Comparison of ENCODE assay signal across 15 cellular contexts in the genomic region with DNA sequence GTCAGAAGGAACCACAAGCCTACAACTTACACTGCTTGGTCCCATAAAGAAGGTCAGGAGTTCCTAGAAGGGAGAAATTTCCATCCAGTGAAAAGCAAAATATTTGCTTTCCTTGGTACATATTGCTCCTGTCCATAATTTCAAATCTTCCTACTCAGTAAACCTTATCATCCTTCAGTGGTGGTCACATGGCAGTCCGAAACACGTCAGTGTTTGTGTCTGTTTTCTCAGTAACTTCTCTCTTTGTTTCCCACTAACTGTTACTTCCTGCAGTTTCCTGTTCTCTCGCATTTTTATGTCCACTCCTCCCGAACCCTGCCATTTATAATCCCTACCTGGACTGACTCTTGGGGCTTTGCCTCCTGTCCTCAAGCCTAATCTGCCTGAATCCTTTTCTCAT.
A peak's percentile ranks its signal among the peaks of the same experiment; 100 is the strongest.
DNase-seq lines count a peak whose midpoint lies in the region; ATAC-seq, FAIRE-seq and TF ChIP-seq lines count a peak whose summit lies in the region.
"Had no signal": no experiment of that assay in that cellular context is flagged by ENCODE, and none has a peak within 500 bp of the region (broad histone marks: within the 10 kb centered on the region; RNA-seq: fewer than 3 reads in every experiment).

No MANE protein-coding gene starts in this region.

- no peaks in the 10 kb centered on the region for H3K27me3 ChIP-seq in left ventricle myocardium inferior (ENCODE audit: low read depth)
- H3K27me3 ChIP-seq in right atrium auricular region, result no peaks in the 10 kb centered on the region
- H3K27me3 ChIP-seq in muscle layer of duodenum (ENCODE audit: low read depth, low read length), result no peaks in the 10 kb centered on the region
- H3K27me3 ChIP-seq: MG63 had no signal

- no peaks in the 10 kb centered on the region for H3K9me3 Mint-ChIP-seq in chondrocyte (ENCODE audit: low read depth)
- H3K9me3 Mint-ChIP-seq: activated naive CD4-positive, alpha-beta T cell treated with anti-CD3 and anti-CD28 coated beads for 36 hours had no signal

- H3K36me3 ChIP-seq in left ventricle myocardium inferior (no peaks in the 10 kb centered on the region), right atrium auricular region (no peaks in the 10 kb centered on the region), muscle layer of duodenum (ENCODE audit: control insufficient read depth in 1 of 2, insufficient read depth in 2 of 2, low read length in 2 of 2) (no peaks in the 10 kb centered on the region)
- H3K36me3 ChIP-seq: MG63 had no signal

- peak overlapping the region; percentile 42 for H3K4me3 Mint-ChIP-seq in chondrocyte (ENCODE audit: unreplicated experiment)
- H3K4me3 Mint-ChIP-seq: activated naive CD4-positive, alpha-beta T cell treated with anti-CD3 and anti-CD28 coated beads for 36 hours had no signal

- TF ChIP-seq CTCF in left ventricle myocardium inferior (IDR thresholded peaks at IDR 0.05; ENCODE audit: borderline replicate concordance) (no peak), right atrium auricular region (IDR thresholded peaks at IDR 0.05) (no peak), chondrocyte (IDR thresholded peaks at IDR 0.05) (no peak)

- intact Hi-C loops in left ventricle myocardium inferior (cut with micrococcal nuclease), result no loop called here

- no peak for FAIRE-seq in RCC 7860 (lab: Jason Lieb, UNC)

- no peak for TF ChIP-seq POLR2A in GM18505 (IDR thresholded peaks at IDR 0.05; ENCODE audit: borderline replicate concordance, extremely low read depth, insufficient read depth, insufficient read length)

- H3K27ac ChIP-seq in left ventricle myocardium inferior (replicated peaks) (peak overlapping the region; percentile 52), right atrium auricular region (peak overlapping the region in 1 of 2 donors; percentile 40), muscle layer of duodenum (ENCODE audit: low read length) (peak overlapping the region; percentile 26)

- H3K9me3 ChIP-seq in left ventricle myocardium inferior (replicated peaks), result no peaks in the 10 kb centered on the region
- H3K9me3 ChIP-seq in right atrium auricular region, result no peaks in the 10 kb centered on the region
- H3K9me3 ChIP-seq in muscle layer of duodenum (ENCODE audit: control insufficient read depth in 1 of 2, low read length in 2 of 2), result no peaks in the 10 kb centered on the region
- H3K9me3 ChIP-seq: MG63 had no signal

- ATAC-seq in HG03378 (IDR thresholded peaks at IDR 0.05; ENCODE audit: unreplicated experiment) (no peak), GM18505 (IDR thresholded peaks at IDR 0.05; ENCODE audit: unreplicated experiment) (no peak)

- H3K27me3 Mint-ChIP-seq in chondrocyte (ENCODE audit: low read depth), result no peaks in the 10 kb centered on the region

- no peak for DNase-seq in left ventricle myocardium inferior
- no peak for DNase-seq in right atrium auricular region (ENCODE audit: low spot score)
- no peak for DNase-seq in chondrocyte (ENCODE audit: low spot score)
- DNase-seq in DMS53 (lab: John Stamatoyannopoulos, UW), result no peak
- no peak for DNase-seq in RCC 7860 (ENCODE audit: low spot score)
- DNase-seq: activated CD4-positive, alpha-beta T cell treated with anti-CD3 and anti-CD28 coated beads for 1 hour; effector CD8-positive, alpha-beta T cell; hippocampal formation; NCI-H446; SIG-M5 had no signal

- H3K4me3 ChIP-seq in left ventricle myocardium inferior (no peak overlapping the region), right atrium auricular region (peak overlapping the region in 1 of 2 donors; percentile 2), muscle layer of duodenum (ENCODE audit: low read depth in 1 of 2, low read length in 2 of 2) (no peak overlapping the region)
- H3K4me3 ChIP-seq: MG63 had no signal

- no peaks in the 10 kb centered on the region for H3K36me3 Mint-ChIP-seq in chondrocyte (ENCODE audit: low read depth)

- H3K27ac Mint-ChIP-seq in chondrocyte (ENCODE audit: unreplicated experiment), result peak overlapping the region; percentile 88
- H3K27ac Mint-ChIP-seq: activated naive CD4-positive, alpha-beta T cell treated with anti-CD3 and anti-CD28 coated beads for 36 hours had no signal

- peaks cover 20% of the 10 kb centered on the region for H3K4me1 ChIP-seq in left ventricle myocardium inferior
- H3K4me1 ChIP-seq in right atrium auricular region, result peaks cover 0 to 21% of the 10 kb centered on the region in 2 donors
- H3K4me1 ChIP-seq in muscle layer of duodenum (ENCODE audit: control insufficient read depth in 1 of 2, insufficient read depth in 2 of 2, low read length in 2 of 2), result peaks cover 13 to 34% of the 10 kb centered on the region in 2 donors

- H3K4me1 Mint-ChIP-seq in chondrocyte (ENCODE audit: low read depth), result peaks cover 38% of the 10 kb centered on the region
